8 cellular contexts compared by ENCODE assay signal in genomic region chr12:105109465-105110212, GRCh38. TPM values are rescaled to one million over a fixed set of nuclear protein-coding genes. Genes with fewer than 3 reads are reported as not detected.
DNase-seq lines count a peak whose midpoint lies in the region; ATAC-seq and TF ChIP-seq lines count a peak whose summit lies in the region.

No MANE protein-coding gene starts in this region.

- 17% methylated on average over 13 of the region's 13 CpGs for WGBS in smooth muscle cell (ENCODE audit: low lambda C conversion rate)

- TF ChIP-seq CTCF in RWPE1 (conservative IDR thresholded peaks at IDR 0.05; ENCODE audit: low read depth) (no peak), fibroblast of mammary gland (conservative IDR thresholded peaks at IDR 0.05; ENCODE audit: control insufficient read depth, insufficient read depth, low read depth, low read length) (no peak), smooth muscle cell (IDR thresholded peaks at IDR 0.05; ENCODE audit: borderline replicate concordance, insufficient read depth, poor library complexity, severe bottlenecking) (no peak)

- DNase-seq in ELR (ENCODE audit: low read depth), result peak; percentile 78
- DNase-seq in HCEC 1CT, result peak; percentile 54
- DNase-seq in RWPE1 (ENCODE audit: low spot score), result peak; percentile 26
- peak; percentile 27 for DNase-seq in fibroblast of mammary gland (ENCODE audit: low read depth)
- DNase-seq in smooth muscle cell (lab: John Stamatoyannopoulos, UW; ENCODE audit: unreplicated experiment), result no peak
- no peak for DNase-seq in NOMO-1 treated with DMSO at 0.1 percent for 48 hours (lab: John Stamatoyannopoulos, UW; ENCODE audit: unreplicated experiment)
- DNase-seq in GDM1 (lab: John Stamatoyannopoulos, UW), result no peak

- peaks cover 31% of the 10 kb centered on the region for H3K4me1 ChIP-seq in smooth muscle cell (ENCODE audit: low read depth)

- H3K36me3 ChIP-seq in smooth muscle cell (ENCODE audit: low read depth), result no peaks in the 10 kb centered on the region

- H3K9ac ChIP-seq in smooth muscle cell (ENCODE audit: low read depth), result peak overlapping the region; percentile 63

- H3K27ac ChIP-seq in RWPE1 (peak overlapping the region; percentile 78), smooth muscle cell (ENCODE audit: low read depth) (peak overlapping the region; percentile 91)

- peaks cover 65% of the 10 kb centered on the region for H4K20me1 ChIP-seq in smooth muscle cell (ENCODE audit: low read depth)

- CTCF ChIA-PET in RWPE1 (lab: Yijun Ruan, JAX), result no interaction called here

- peak overlapping the region; percentile 86 for H3K4me2 ChIP-seq in smooth muscle cell

- POLR2A ChIA-PET in RWPE1 (lab: Yijun Ruan, JAX; ENCODE audit: low non-redundant PET), result no interaction called here

- H2AFZ ChIP-seq in smooth muscle cell (ENCODE audit: low read depth), result no peak overlapping the region

- ATAC-seq in activated CD4-positive, CD25-positive, alpha-beta regulatory T cell treated with anti-CD3 and anti-CD28 coated beads, Interleukin-2, amount 50 U/mL, for 24 hours, result no peak

- peaks cover 6% of the 10 kb centered on the region for H3F3A ChIP-seq in smooth muscle cell (ENCODE audit: low read depth)

- peak overlapping the region; percentile 73 for H3K4me3 ChIP-seq in fibroblast of mammary gland (ENCODE audit: control insufficient read depth, low read depth, low read length)
- peak overlapping the region; percentile 87 for H3K4me3 ChIP-seq in smooth muscle cell

- H3K27me3 ChIP-seq in smooth muscle cell (ENCODE audit: low read depth), result no peaks in the 10 kb centered on the region

- H3K9me3 ChIP-seq in smooth muscle cell (replicated peaks; ENCODE audit: low read depth), result no peaks in the 10 kb centered on the region

- peaks cover 65% of the 10 kb centered on the region for H3K79me2 ChIP-seq in smooth muscle cell (ENCODE audit: low read depth)

RNA-seq across cellular contexts. Expression of gene WASHC4, which starts 2.1 kb away (rescaled TPM):
- total RNA-seq in smooth muscle cell, result 76.1 and 95.9 TPM in 2 replicates
- 26.9 and 36.1 TPM in 2 replicates for polyA plus RNA-seq in smooth muscle cell

RNA-seq across cellular contexts. Expression of gene ALDH1L2, which starts 25.4 kb away (rescaled TPM):
- total RNA-seq in smooth muscle cell, result 28.1 and 34.5 TPM in 2 replicates
- polyA plus RNA-seq in smooth muscle cell, result 14.8 and 25.3 TPM in 2 replicates

Comparison
In these comparisons a context has a peak if more than half of its experiments do, and no peak if none do; other contexts are left out.
1. DNase-seq: peak in ELR (single experiment), HCEC 1CT (single experiment), RWPE1 (single experiment) and fibroblast of mammary gland (single experiment); none in smooth muscle cell (single experiment), NOMO-1 treated with DMSO at 0.1 percent for 48 hours (single experiment) and GDM1 (single experiment).